In genomic region chr17:67994827-67995567, GRCh38 we compare ENCODE assay signal across 8 cellular contexts.
DNase-seq lines count a peak whose midpoint lies in the region; ATAC-seq and TF ChIP-seq lines count a peak whose summit lies in the region.

No MANE protein-coding gene starts in this region.

- H3K27me3 ChIP-seq in HAP-1 (ENCODE audit: low read depth), result no peaks in the 10 kb centered on the region
- H3K27me3 ChIP-seq in neuron (ENCODE audit: insufficient read depth, low read length), result no peaks in the 10 kb centered on the region

- in situ Hi-C loops in HAP-1 (cut with MboI; ENCODE audit: low sequenced_read_pairs), result loop anchor here (25.0 kb wide), 1 partner anchor 767 kb away; no protein-coding TSS in a partner anchor

- TF ChIP-seq CTCF in AG09309 (IDR thresholded peaks at IDR 0.05; ENCODE audit: control insufficient read depth, insufficient read depth, low read depth, low read length, missing control alignments), result no peak

- H3K4me1 ChIP-seq in HAP-1, result peaks cover 23% of the 10 kb centered on the region
- peaks cover 13% of the 10 kb centered on the region for H3K4me1 ChIP-seq in neuron (ENCODE audit: insufficient read depth, low read length)

- H2AFZ ChIP-seq in neuron (ENCODE audit: low read depth, low read length), result peak overlapping the region; percentile 83

- DNase-seq in AG09309 (ENCODE audit: low read depth) (no peak), HAP-1 (ENCODE audit: low spot score in 2 of 2) (peak in 1 of 2 experiments; percentile 22), T1000 (lab: John Stamatoyannopoulos, UW) (peak; percentile 53), fibroblast of peridontal ligament (ENCODE audit: extremely low read depth) (peak; percentile 91)

- ATAC-seq in HG03442 (IDR thresholded peaks at IDR 0.05; ENCODE audit: unreplicated experiment) (no peak), GM21723 (IDR thresholded peaks at IDR 0.05; ENCODE audit: unreplicated experiment) (no peak), GM18870 (IDR thresholded peaks at IDR 0.05; ENCODE audit: unreplicated experiment) (no peak)

- peaks cover 3% of the 10 kb centered on the region; the same call in 1 of the 2 replicates for H3K36me3 ChIP-seq in HAP-1 (replicated peaks)
- no peaks in the 10 kb centered on the region for H3K36me3 ChIP-seq in neuron (ENCODE audit: insufficient read depth, low read length)

- H3K9me3 ChIP-seq in HAP-1 (no peaks in the 10 kb centered on the region; the same call in 1 of the 2 replicates), neuron (ENCODE audit: low read length) (no peaks in the 10 kb centered on the region)

- H3K4me3 ChIP-seq in AG09309 (ENCODE audit: control insufficient read depth, low read depth, low read length) (peak overlapping the region; percentile 46), HAP-1 (peak overlapping the region; percentile 35), neuron (ENCODE audit: low read length) (peak overlapping the region; percentile 62)
